16 cellular contexts compared by ENCODE assay signal in the genomic region with DNA sequence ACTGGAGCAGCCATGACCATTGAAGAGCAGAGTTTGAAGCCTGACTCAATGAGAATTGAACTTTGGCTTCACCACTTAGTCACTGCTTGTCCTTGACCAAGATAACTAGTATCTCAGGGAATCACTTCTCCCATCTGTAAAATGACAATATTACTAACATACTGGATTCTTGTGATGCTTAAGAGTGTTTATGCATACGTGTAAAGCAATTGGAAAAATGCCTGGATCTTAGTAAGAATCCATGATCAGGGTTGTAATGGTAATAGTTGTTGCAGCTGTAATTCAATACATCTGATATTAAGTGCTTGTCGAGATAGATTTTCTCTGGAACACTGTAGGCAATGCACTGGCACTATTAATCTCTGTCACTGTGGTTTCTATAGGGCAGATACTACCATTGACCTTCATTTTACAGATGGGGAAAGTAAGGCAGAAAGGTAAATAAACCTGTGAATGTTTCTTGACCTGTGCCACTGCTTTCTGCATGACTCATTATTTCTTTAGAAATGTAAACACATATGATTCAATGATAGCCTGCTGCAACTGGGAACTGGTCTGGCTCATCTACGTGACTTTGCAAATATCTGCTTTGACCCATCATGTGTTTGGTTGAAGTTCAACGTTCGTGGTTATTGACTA.
DNase-seq lines count a peak whose midpoint lies in the region; ATAC-seq, FAIRE-seq and TF ChIP-seq lines count a peak whose summit lies in the region.
"Had no signal": no experiment of that assay in that cellular context is flagged by ENCODE, and none has a peak within 500 bp of the region (broad histone marks: within the 10 kb centered on the region; RNA-seq: fewer than 3 reads in every experiment).

No MANE protein-coding gene starts in this region.

- TF ChIP-seq CTCF in K562 (IDR thresholded peaks at IDR 0.05 in 2 of 3, conservative IDR thresholded peaks at IDR 0.05 in 1 of 3; ENCODE audit: insufficient read depth in 2 of 3, low read depth in 1 of 3, low read length in 3 of 3) (no peak), osteoblast (IDR thresholded peaks at IDR 0.05; ENCODE audit: extremely low read depth, low read depth, low read length) (no peak)

- TF ChIP-seq EP300 in K562 (IDR thresholded peaks at IDR 0.05; ENCODE audit: low read length): no peak

- H3K9ac ChIP-seq in K562 (ENCODE audit: insufficient read depth in 1 of 2, low read depth in 2 of 2, low read length in 2 of 2): no peak overlapping the region

- H3K79me2 ChIP-seq in K562 (ENCODE audit: control insufficient read depth, insufficient read depth, low read length) (no peaks in the 10 kb centered on the region), osteoblast (ENCODE audit: insufficient read depth, low read length) (no peaks in the 10 kb centered on the region)

- intact Hi-C loops in K562 (cut with micrococcal nuclease): no loop called here

- peak; percentile 4 for DNase-seq in NCI-H2171 treated with DMSO at 0.1 percent for 48 hours (lab: John Stamatoyannopoulos, UW)
- no peak for DNase-seq in NCI-H2171 (lab: John Stamatoyannopoulos, UW)
- peak; percentile 5 for DNase-seq in NCI-H226
- DNase-seq in K562 (ENCODE audit: extremely low read depth in 1 of 4, low spot score in 3 of 4): no peak
- peak; percentile 3 for DNase-seq in osteoblast (ENCODE audit: insufficient read length, low spot score, missing footprints)
- no peak for DNase-seq in SKM-1 treated with dmso at 0.1 percent for 144 hours (lab: John Stamatoyannopoulos, UW; ENCODE audit: unreplicated experiment)
- DNase-seq in putamen (ENCODE audit: low spot score): no peak
- DNase-seq: activated B cell treated with CpG ODN at 0.5 μM for 24 hours; activated naive CD4-positive, alpha-beta T cell treated with anti-CD3 and anti-CD28 coated beads, Interleukin-2, amount 50 U/mL, for 16 hours; caudate nucleus; DND-41; heart right ventricle; NCI-H2029; stimulated activated CD4-positive, alpha-beta T cell treated with anti-CD3 and anti-CD28 coated beads, Interleukin-12 subunit alpha, Interleukin-12 subunit beta, amount 100 ng/mL, for 4 hours; substantia nigra had no signal

- H3K9me3 ChIP-seq in K562 (replicated peaks; ENCODE audit: control insufficient read depth, insufficient read depth, low read depth, low read length) (no peaks in the 10 kb centered on the region), osteoblast (ENCODE audit: low read depth, low read length) (no peaks in the 10 kb centered on the region)
- H3K9me3 ChIP-seq: heart right ventricle had no signal

- H3K4me3 ChIP-seq in K562: no peak overlapping the region
- no peak overlapping the region for H3K4me3 ChIP-seq in osteoblast (ENCODE audit: insufficient read depth, low read length)
- H3K4me3 ChIP-seq: heart right ventricle had no signal

- no peaks in the 10 kb centered on the region for H3K4me1 ChIP-seq in K562 (replicated peaks in 1 of 2; ENCODE audit: control insufficient read depth in 2 of 2, insufficient read depth in 2 of 2, low read length in 2 of 2)
- no peaks in the 10 kb centered on the region for H3K4me1 ChIP-seq in osteoblast (ENCODE audit: insufficient read depth, low read length)
- H3K4me1 ChIP-seq: heart right ventricle had no signal

- H2AFZ ChIP-seq in K562 (ENCODE audit: low read depth, low read length): no peak overlapping the region
- H2AFZ ChIP-seq in osteoblast (ENCODE audit: low read length): no peak overlapping the region

- no peak for TF ChIP-seq POLR2A in K562 (conservative IDR thresholded peaks at IDR 0.05)

- no peaks in the 10 kb centered on the region for H3K9me1 ChIP-seq in K562 (ENCODE audit: control insufficient read depth, insufficient read depth, low read length)

- no peaks in the 10 kb centered on the region for H3K27me3 ChIP-seq in K562 (ENCODE audit: control insufficient read depth in 2 of 2, insufficient read depth in 2 of 2, low read length in 2 of 2)
- H3K27me3 ChIP-seq in osteoblast (ENCODE audit: insufficient read depth, low read length): no peaks in the 10 kb centered on the region
- H3K27me3 ChIP-seq: heart right ventricle had no signal

- no TSS peak for BruUV-seq in K562 (replicated peaks; lab: Mats Ljungman, UMichigan)

- H3K27ac ChIP-seq in K562 (ENCODE audit: extremely low read depth, low read depth, low read length): no peak overlapping the region
- H3K27ac ChIP-seq in osteoblast (ENCODE audit: low read depth, low read length): no peak overlapping the region
- H3K27ac ChIP-seq: heart right ventricle had no signal

- FAIRE-seq in K562 (lab: Jason Lieb, UNC): no peak

- no peaks in the 10 kb centered on the region for H4K20me1 ChIP-seq in K562 (replicated peaks; ENCODE audit: control insufficient read depth, insufficient read depth, low read length)
- H4K20me1 ChIP-seq in osteoblast (ENCODE audit: insufficient read depth, low read length): no peaks in the 10 kb centered on the region

- ATAC-seq in K562 (no peak), GM21515 (IDR thresholded peaks at IDR 0.05; ENCODE audit: unreplicated experiment) (no peak)
- ATAC-seq: heart right ventricle had no signal

- H3K4me2 ChIP-seq in K562 (ENCODE audit: insufficient read depth, low read length) (no peak overlapping the region), osteoblast (ENCODE audit: insufficient read depth, low read length) (no peak overlapping the region)

- POLR2A ChIA-PET in K562 (lab: Yijun Ruan, JAX): no interaction called here

- CTCF ChIA-PET in K562 (lab: Yijun Ruan, JAX; ENCODE audit: low intra/inter-chr PET ratio): no interaction called here

- 0% methylated on average over 5 of the region's 5 CpGs for WGBS in K562 (ENCODE audit: insufficient coverage, low coverage, missing lambda C conversion rate)

- no peaks in the 10 kb centered on the region for H3K36me3 ChIP-seq in K562 (ENCODE audit: control insufficient read depth, insufficient read depth, low read length)
- H3K36me3 ChIP-seq in osteoblast (ENCODE audit: insufficient read depth, low read length): no peaks in the 10 kb centered on the region
- H3K36me3 ChIP-seq: heart right ventricle had no signal

- in situ Hi-C loops in K562 (cut with MboI): no loop called here

- TF ChIP-seq RAD21 in K562 (CRISPR knock-in tag; conservative IDR thresholded peaks at IDR 0.05 in 1 of 2, IDR thresholded peaks at IDR 0.05 in 1 of 2): no peak

TF ChIP-seq in K562, 482 proteins besides CTCF, POLR2A, EP300 and RAD21:
- TF ChIP-seq FOXK2 (conservative IDR thresholded peaks at IDR 0.05 in 1 of 2, IDR thresholded peaks at IDR 0.05 in 1 of 2; ENCODE audit: low read depth in 2 of 2) (no peak), FOSL1 (tag; conservative IDR thresholded peaks at IDR 0.05) (peak; percentile 56), FOXK1 (CRISPR knock-in tag; IDR thresholded peaks at IDR 0.05; ENCODE audit: borderline replicate concordance) (no peak), RHOXF2B (CRISPR knock-in tag; conservative IDR thresholded peaks at IDR 0.05) (no peak), MAFG (tag; conservative IDR thresholded peaks at IDR 0.05) (peak; percentile 43; the same call in 1 of the 2 replicates), KLF1 (tag; IDR thresholded peaks at IDR 0.05) (no peak)

Comparison
In these comparisons a context has a peak if more than half of its experiments do, and no peak if none do; other contexts are left out.
1. DNase-seq: peak in NCI-H2171 treated with DMSO at 0.1 percent for 48 hours (single experiment), NCI-H226 (single experiment) and osteoblast (single experiment); none in NCI-H2171 (single experiment), K562 (0 of 4), SKM-1 treated with dmso at 0.1 percent for 144 hours (single experiment) and putamen (single experiment).